Comparison of ENCODE assay signal across 18 cellular contexts in the genomic region with DNA sequence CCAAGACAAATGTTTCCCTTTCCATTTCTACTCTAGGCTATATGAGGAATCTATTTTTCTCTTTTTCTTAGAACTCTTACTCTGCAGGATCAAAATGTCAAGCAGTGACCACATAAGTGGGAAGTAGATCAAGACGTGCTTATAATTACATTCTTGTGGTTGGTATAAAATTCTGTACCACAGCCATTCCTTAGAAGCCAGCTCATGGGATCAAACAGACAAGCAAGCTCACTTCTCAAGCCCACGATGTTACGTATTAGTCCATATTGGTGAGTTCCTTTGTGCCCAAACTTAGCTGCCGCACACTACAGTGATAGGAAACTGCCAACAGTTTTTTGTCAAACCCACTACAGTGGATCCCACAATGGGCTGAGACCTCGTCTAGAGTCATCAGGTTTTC. TPM values are rescaled to one million over a fixed set of nuclear protein-coding genes. Genes with fewer than 3 reads are reported as not detected.
DNase-seq lines count a peak whose midpoint lies in the region; ATAC-seq and TF ChIP-seq lines count a peak whose summit lies in the region.
"Had no signal": no experiment of that assay in that cellular context is flagged by ENCODE, and none has a peak within 500 bp of the region (broad histone marks: within the 10 kb centered on the region; RNA-seq: fewer than 3 reads in every experiment).

No MANE protein-coding gene starts in this region.

- intact Hi-C loops in psoas muscle (cut with DNase I) = no loop called here
- intact Hi-C loops in CD4-positive, alpha-beta T cell (cut with DNase I, micrococcal nuclease) = no loop called here
- intact Hi-C loops in Caco-2 (cut with micrococcal nuclease; ENCODE audit: unreplicated experiment) = no loop called here

- POLR2A ChIA-PET in CD4-positive, alpha-beta T cell (lab: Charles Lee) = no interaction called here
- POLR2A ChIA-PET in Caco-2 (lab: Charles Lee) = interaction anchor here (0.5 kb wide), 1 partner anchor 499 kb away, joined by 3 read pairs; no protein-coding TSS in a partner anchor
- POLR2A ChIA-PET in GM10248 (lab: Yijun Ruan, JAX) = no interaction called here

- H3K4me3 Mint-ChIP-seq in CD4-positive, alpha-beta T cell = no peak overlapping the region
- no peak overlapping the region for H3K4me3 Mint-ChIP-seq in Caco-2 (ENCODE audit: unreplicated experiment)
- H3K4me3 Mint-ChIP-seq: activated CD8-positive, alpha-beta memory T cell treated with anti-CD3 and anti-CD28 coated beads, Interleukin-2, amount 10 ng/mL, durations not matched to agents 7 days and 5 days; activated naive CD4-positive, alpha-beta T cell treated with anti-CD3 and anti-CD28 coated beads, Interleukin-2, amount 10 ng/mL, durations not matched to agents 7 days and 5 days; naive thymus-derived CD4-positive, alpha-beta T cell had no signal

- no peaks in the 10 kb centered on the region for H3K4me1 ChIP-seq in psoas muscle
- H3K4me1 ChIP-seq in Caco-2 = peaks cover 23% of the 10 kb centered on the region

- no peaks in the 10 kb centered on the region for H3K36me3 Mint-ChIP-seq in CD4-positive, alpha-beta T cell (ENCODE audit: low read depth)
- no peaks in the 10 kb centered on the region for H3K36me3 Mint-ChIP-seq in Caco-2 (ENCODE audit: insufficient read depth, unreplicated experiment)
- H3K36me3 Mint-ChIP-seq: activated CD8-positive, alpha-beta memory T cell treated with anti-CD3 and anti-CD28 coated beads, Interleukin-2, amount 10 ng/mL, durations not matched to agents 7 days and 5 days; activated naive CD4-positive, alpha-beta T cell treated with anti-CD3 and anti-CD28 coated beads, Interleukin-2, amount 10 ng/mL, durations not matched to agents 7 days and 5 days; naive thymus-derived CD4-positive, alpha-beta T cell had no signal

- H3K4me3 ChIP-seq in psoas muscle = no peak overlapping the region
- no peak overlapping the region for H3K4me3 ChIP-seq in Caco-2 (ENCODE audit: low read depth, low read length)

- peak in 1 of 4 donors; percentile 53 for ATAC-seq in psoas muscle
- no peak for ATAC-seq in CD4-positive, alpha-beta T cell (ENCODE audit: poor library complexity)
- ATAC-seq: activated CD8-positive, alpha-beta memory T cell treated with anti-CD3 and anti-CD28 coated beads, Interleukin-2, amount 10 ng/mL, durations not matched to agents 7 days and 5 days; naive thymus-derived CD4-positive, alpha-beta T cell; right cardiac atrium had no signal

- H3K9me3 Mint-ChIP-seq in CD4-positive, alpha-beta T cell = no peaks in the 10 kb centered on the region
- H3K9me3 Mint-ChIP-seq in Caco-2 (ENCODE audit: unreplicated experiment) = no peaks in the 10 kb centered on the region
- H3K9me3 Mint-ChIP-seq: activated naive CD4-positive, alpha-beta T cell treated with anti-CD3 and anti-CD28 coated beads, Interleukin-2, amount 10 ng/mL, durations not matched to agents 7 days and 5 days had no signal

- no peaks in the 10 kb centered on the region for H3K27me3 Mint-ChIP-seq in CD4-positive, alpha-beta T cell
- H3K27me3 Mint-ChIP-seq in Caco-2 (ENCODE audit: insufficient read depth, unreplicated experiment) = no peaks in the 10 kb centered on the region
- H3K27me3 Mint-ChIP-seq: activated naive CD4-positive, alpha-beta T cell treated with anti-CD3 and anti-CD28 coated beads, Interleukin-2, amount 10 ng/mL, durations not matched to agents 7 days and 5 days; naive thymus-derived CD4-positive, alpha-beta T cell had no signal

- no peak overlapping the region for H3K27ac Mint-ChIP-seq in CD4-positive, alpha-beta T cell
- no peak overlapping the region for H3K27ac Mint-ChIP-seq in Caco-2 (ENCODE audit: unreplicated experiment)
- H3K27ac Mint-ChIP-seq: activated CD8-positive, alpha-beta memory T cell treated with anti-CD3 and anti-CD28 coated beads, Interleukin-2, amount 10 ng/mL, durations not matched to agents 7 days and 5 days; activated naive CD4-positive, alpha-beta T cell treated with anti-CD3 and anti-CD28 coated beads, Interleukin-2, amount 10 ng/mL, durations not matched to agents 7 days and 5 days; naive thymus-derived CD4-positive, alpha-beta T cell had no signal

- no TSS peak for BruUV-seq in Caco-2 (replicated peaks; lab: Mats Ljungman, UMichigan)

- CTCF ChIA-PET in CD4-positive, alpha-beta T cell (lab: Charles Lee) = no interaction called here
- CTCF ChIA-PET in Caco-2 (lab: Charles Lee) (no interaction called here), GM10248 (lab: Yijun Ruan, JAX) (interaction anchor here (1.0 kb wide), 1 partner anchor 52 kb away, joined by 3 read pairs; no protein-coding TSS in a partner anchor)

- no peaks in the 10 kb centered on the region for H3K4me1 Mint-ChIP-seq in CD4-positive, alpha-beta T cell (ENCODE audit: low read depth)
- peaks cover 11% of the 10 kb centered on the region for H3K4me1 Mint-ChIP-seq in Caco-2 (ENCODE audit: low read depth, unreplicated experiment)
- H3K4me1 Mint-ChIP-seq: activated CD8-positive, alpha-beta memory T cell treated with anti-CD3 and anti-CD28 coated beads, Interleukin-2, amount 10 ng/mL, durations not matched to agents 7 days and 5 days; activated naive CD4-positive, alpha-beta T cell treated with anti-CD3 and anti-CD28 coated beads, Interleukin-2, amount 10 ng/mL, durations not matched to agents 7 days and 5 days; naive thymus-derived CD4-positive, alpha-beta T cell had no signal

- DNase-seq in ELR (ENCODE audit: low read depth) (peak; percentile 54), OCI-M1 (lab: John Stamatoyannopoulos, UW) (peak; percentile 26), epithelial cell of prostate (ENCODE audit: low read depth, low spot score) (peak; percentile 55), psoas muscle (no peak), Caco-2 (no peak), GM10248 (ENCODE audit: extremely low spot score) (no peak)
- DNase-seq in CD4-positive, alpha-beta T cell = no peak
- DNase-seq: activated CD8-positive, alpha-beta memory T cell treated with anti-CD3 and anti-CD28 coated beads, Interleukin-2, amount 10 ng/mL, durations not matched to agents 7 days and 5 days; activated naive CD4-positive, alpha-beta T cell treated with anti-CD3 and anti-CD28 coated beads, Interleukin-2, amount 10 ng/mL, durations not matched to agents 7 days and 5 days; COR-L47; kidney; MM.1S; naive thymus-derived CD4-positive, alpha-beta T cell; right cardiac atrium; substantia nigra had no signal

- H3K27ac ChIP-seq in epithelial cell of prostate = peak overlapping the region; percentile 12
- H3K27ac ChIP-seq in psoas muscle = peak overlapping the region; percentile 46
- no peak overlapping the region for H3K27ac ChIP-seq in CD4-positive, alpha-beta T cell (ENCODE audit: low read depth, low read length)
- H3K27ac ChIP-seq: RWPE1 had no signal

- no peaks in the 10 kb centered on the region for H3K27me3 ChIP-seq in psoas muscle (ENCODE audit: insufficient read depth in 3 of 3, low read length in 2 of 3)
- H3K27me3 ChIP-seq in CD4-positive, alpha-beta T cell (ENCODE audit: control insufficient read depth, insufficient read depth, low read length) = no peaks in the 10 kb centered on the region
- no peaks in the 10 kb centered on the region for H3K27me3 ChIP-seq in Caco-2 (replicated peaks; ENCODE audit: control insufficient read depth, insufficient read depth, low read length)

- 62 to 67% (median 63%) methylated on average over 5 of the region's 5 CpGs for WGBS in psoas muscle, 3 donors

- TF ChIP-seq CTCF in psoas muscle (IDR thresholded peaks at IDR 0.05) (no peak), Caco-2 (IDR thresholded peaks at IDR 0.05; ENCODE audit: insufficient read depth in 1 of 2, low read depth in 1 of 2, low read length in 1 of 2, severe bottlenecking in 1 of 2, unreplicated experiment in 1 of 2) (no peak), GM10248 (IDR thresholded peaks at IDR 0.05; ENCODE audit: control extremely low read depth, extremely low read depth, low read depth, missing control alignments) (no peak)
- no peak for TF ChIP-seq CTCF in CD4-positive, alpha-beta T cell (IDR thresholded peaks at IDR 0.05)

- H3K36me3 ChIP-seq in psoas muscle (ENCODE audit: insufficient read depth in 1 of 2, low read depth in 1 of 2) = no peaks in the 10 kb centered on the region
- H3K36me3 ChIP-seq in Caco-2 (ENCODE audit: control insufficient read depth, insufficient read depth, low read length) = no peaks in the 10 kb centered on the region

- H3K9me3 ChIP-seq in psoas muscle (no peaks in the 10 kb centered on the region), Caco-2 (no peaks in the 10 kb centered on the region)
- H3K9me3 ChIP-seq in CD4-positive, alpha-beta T cell (ENCODE audit: control insufficient read depth, low read length) = no peaks in the 10 kb centered on the region

RNA-seq across cellular contexts. Expression of a gene that starts 53.4 kb away (rescaled TPM):
- not detected for total RNA-seq in psoas muscle
- not detected for polyA plus RNA-seq in psoas muscle
- 1 to 10 TPM; 2.9 to 3.2 TPM for total RNA-seq in CD4-positive, alpha-beta T cell
- not detected in 2 replicates for total RNA-seq in Caco-2 (2022)
- total RNA-seq: frontal cortex, kidney, NCI-H460, right cardiac atrium had no signal
- polyA plus RNA-seq: naive thymus-derived CD4-positive, alpha-beta T cell; right cardiac atrium had no signal

Comparison
In these comparisons a context has a peak if more than half of its experiments do, and no peak if none do; other contexts are left out.
1. DNase-seq: peak in ELR (single experiment), OCI-M1 (single experiment) and epithelial cell of prostate (single experiment); none in psoas muscle (0 of 2), CD4-positive, alpha-beta T cell (0 of 10), Caco-2 (0 of 2) and GM10248 (single experiment).